In the genomic region with DNA sequence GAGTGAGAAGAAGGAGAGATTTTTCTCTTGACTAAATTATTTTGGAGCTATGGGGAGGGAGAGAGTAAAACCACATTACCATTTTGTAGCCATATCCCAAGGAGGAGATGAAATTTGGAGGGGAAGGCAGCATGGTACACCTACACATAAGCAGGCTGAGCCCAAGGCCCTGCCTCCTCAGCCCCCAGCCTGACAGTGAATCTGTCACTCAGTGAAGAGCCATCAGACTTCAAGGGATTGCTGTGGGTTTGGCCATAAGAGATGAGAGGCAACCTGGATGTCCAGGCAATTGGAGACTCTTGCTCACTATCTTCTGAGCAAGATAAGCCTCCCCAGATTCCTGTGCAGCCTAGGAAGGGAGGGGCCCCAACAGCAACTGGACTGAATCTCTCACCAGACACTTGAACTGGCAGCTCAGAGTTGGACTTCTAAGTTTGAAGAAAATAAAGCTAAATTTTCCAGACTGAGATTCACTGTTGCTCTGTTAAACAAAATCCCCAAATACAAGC, we compare ENCODE assay signal across 25 cellular contexts.
"Had no signal": no experiment of that assay in that cellular context is flagged by ENCODE, and none has a peak within 500 bp of the region (broad histone marks: within the 10 kb centered on the region; RNA-seq: fewer than 3 reads in every experiment).

No MANE protein-coding gene starts in this region.

- H3K4me1 Mint-ChIP-seq: activated T-helper 17 cell treated with anti-CD3 and anti-CD28 coated beads, Interleukin-2, amount 50 U/mL, for 72 hours had no signal

- H3K4me1 ChIP-seq: foreskin keratinocyte, right lobe of liver had no signal

- H3K4me3 Mint-ChIP-seq: activated T-cell treated with anti-CD3 and anti-CD28 coated beads, Interleukin-2, amount 50 U/mL, for 24 hours; activated T-helper 17 cell treated with anti-CD3 and anti-CD28 coated beads, Interleukin-2, amount 50 U/mL, for 72 hours; brain; mesothelial cell of epicardium; natural killer cell; T-helper 1 cell treated with Interleukin-12 subunit alpha and Interleukin-12 subunit beta and Interleukin-4 antibody, amounts not matched to agents 30 μg/mL and 1 μg/mL, for 36 hours; type B pancreatic cell had no signal

- H3K9me3 ChIP-seq: ovary, right lobe of liver, testis, vagina had no signal

- H3K79me2 ChIP-seq: hepatocyte had no signal

- H3K27ac Mint-ChIP-seq: activated naive CD4-positive, alpha-beta T cell treated with anti-CD3 and anti-CD28 coated beads, Interleukin-2, amount 50 U/mL, for 72 hours; activated T-cell treated with anti-CD3 and anti-CD28 coated beads, Interleukin-2, amount 50 U/mL, for 24 hours; activated T-helper 17 cell treated with anti-CD3 and anti-CD28 coated beads, Interleukin-2, amount 50 U/mL, for 72 hours; brain; mesothelial cell of epicardium; T-helper 1 cell treated with Interleukin-12 subunit alpha and Interleukin-12 subunit beta and Interleukin-4 antibody, amounts not matched to agents 30 μg/mL and 1 μg/mL, for 36 hours; type B pancreatic cell had no signal

- H3K27ac ChIP-seq: foreskin keratinocyte, hepatocyte, ovary, right lobe of liver, skin epidermis, testis, vagina, WERI-Rb-1 had no signal

- H3K36me3 Mint-ChIP-seq: natural killer cell had no signal

- H2AFZ ChIP-seq: hepatocyte had no signal

- H3K4me3 ChIP-seq: hepatocyte, left lung, ovary, right lobe of liver, skin epidermis, testis, vagina had no signal

- H3K4me2 ChIP-seq: hepatocyte had no signal

- DNase-seq: activated CD8-positive, alpha-beta memory T cell treated with anti-CD3 and anti-CD28 coated beads for 24 hours; activated CD8-positive, alpha-beta memory T cell treated with anti-CD3 and anti-CD28 coated beads, Interleukin-2, amount 50 U/mL, for 4 hours; activated T-cell treated with anti-CD3 and anti-CD28 coated beads, Interleukin-2, amount 50 U/mL, for 24 hours; aorta; effector CD8-positive, alpha-beta T cell; erythroblast; foreskin keratinocyte; kidney glomerular epithelial cell; left lung; natural killer cell; ovary; right lobe of liver; stimulated activated CD4-positive, alpha-beta T cell treated with anti-CD3 and anti-CD28 coated beads, Interleukin-1b, Interleukin-23, amount 100 ng/mL, for 48 hours; T1000; testis; WERI-Rb-1 had no signal

- H3K36me3 ChIP-seq: ovary, vagina, WERI-Rb-1 had no signal

- H3K27me3 Mint-ChIP-seq: activated T-cell treated with anti-CD3 and anti-CD28 coated beads, Interleukin-2, amount 50 U/mL, for 24 hours; activated T-helper 17 cell treated with anti-CD3 and anti-CD28 coated beads, Interleukin-2, amount 50 U/mL, for 72 hours had no signal

- H3K27me3 ChIP-seq: hepatocyte, left lung, ovary, right lobe of liver, testis, vagina had no signal

- ATAC-seq: activated T-helper 17 cell treated with anti-CD3 and anti-CD28 coated beads, Interleukin-2, amount 50 U/mL, for 72 hours; foreskin keratinocyte had no signal
